34 cellular contexts compared by ENCODE assay signal in genomic region chr11:81129618-81130017, GRCh38.
"Had no signal": no experiment of that assay in that cellular context is flagged by ENCODE, and none has a peak within 500 bp of the region (broad histone marks: within the 10 kb centered on the region; RNA-seq: fewer than 3 reads in every experiment).

No MANE protein-coding gene starts in this region.

- H3K9me3 ChIP-seq: adrenal gland, ascending aorta, body of pancreas, breast epithelium had no signal

- FAIRE-seq: astrocyte, bronchial epithelial cell had no signal

- H3K4me1 ChIP-seq: adrenal gland, ascending aorta, body of pancreas, breast epithelium had no signal

- H3K27me3 ChIP-seq: adrenal gland, ascending aorta, body of pancreas, brain microvascular endothelial cell, breast epithelium, cardiac muscle cell had no signal

- ATAC-seq: activated naive CD4-positive, alpha-beta T cell treated with anti-CD3 and anti-CD28 coated beads, Interleukin-2, amount 50 U/mL, for 72 hours; activated naive CD8-positive, alpha-beta T cell treated with anti-CD3 and anti-CD28 coated beads, Interleukin-2, amount 50 U/mL, for 24 hours; activated T-cell treated with anti-CD3 and anti-CD28 coated beads, Interleukin-2, amount 50 U/mL, for 4 hours; activated T-cell treated with anti-CD3 and anti-CD28 coated beads, Interleukin-2, amount 50 U/mL, for 72 hours; activated T-helper 17 cell treated with anti-CD3 and anti-CD28 coated beads, Interleukin-2, amount 50 U/mL, for 72 hours; body of pancreas had no signal

- DNase-seq: activated effector memory CD4-positive, alpha-beta T cell treated with anti-CD3 and anti-CD28 coated beads, Interleukin-2, amount 50 U/mL, for 16 hours; activated effector memory CD4-positive, alpha-beta T cell treated with Interleukin-2 at 50 U/mL for 16 hours; activated gamma-delta T cell; activated gamma-delta T cell treated with Interleukin-2 at 50 U/mL for 16 hours; activated naive CD4-positive, alpha-beta T cell; activated naive CD4-positive, alpha-beta T cell treated with anti-CD3 and anti-CD28 coated beads for 36 hours; activated naive CD4-positive, alpha-beta T cell treated with anti-CD3 and anti-CD28 coated beads, Interleukin-2, amount 10 ng/mL, durations not matched to agents 7 days and 5 days; activated naive CD4-positive, alpha-beta T cell treated with anti-CD3 and anti-CD28 coated beads, Interleukin-2, amount 50 U/mL, for 16 hours; activated naive CD4-positive, alpha-beta T cell treated with Interleukin-2 at 50 U/mL for 16 hours; activated naive CD8-positive, alpha-beta T cell treated with anti-CD3 and anti-CD28 coated beads for 36 hours; activated naive CD8-positive, alpha-beta T cell treated with anti-CD3 and anti-CD28 coated beads, Interleukin-2, amount 10 ng/mL, durations not matched to agents 7 days and 5 days; activated naive CD8-positive, alpha-beta T cell treated with anti-CD3 and anti-CD28 coated beads, Interleukin-2, amount 50 U/mL, for 24 hours; activated T-cell treated with anti-CD3 and anti-CD28 coated beads, Interleukin-2, amount 50 U/mL, for 1 hour; activated T-cell treated with anti-CD3 and anti-CD28 coated beads, Interleukin-2, amount 50 U/mL, for 24 hours; activated T-cell treated with anti-CD3 and anti-CD28 coated beads, Interleukin-2, amount 50 U/mL, for 4 hours; activated T-cell treated with anti-CD3 and anti-CD28 coated beads, Interleukin-2, amount 50 U/mL, for 48 hours; activated T-cell treated with anti-CD3 and anti-CD28 coated beads, Interleukin-2, amount 50 U/mL, for 72 hours; adrenal gland; amniotic stem cell; amygdala; anterior cingulate cortex; aorta; body of pancreas; brain microvascular endothelial cell; caudate nucleus; central memory CD4-positive, alpha-beta T cell; cerebellar nuclear complex had no signal

- H3K36me3 ChIP-seq: adrenal gland, ascending aorta, brain microvascular endothelial cell, breast epithelium, cardiac muscle cell had no signal

- H3K27ac ChIP-seq: adrenal gland, ascending aorta, body of pancreas, brain microvascular endothelial cell, breast epithelium, cardiac muscle cell had no signal

- H3K4me3 ChIP-seq: adrenal gland, ascending aorta, body of pancreas, breast epithelium, cardiac muscle cell had no signal
